33 cellular contexts compared by ENCODE assay signal in genomic region chr19:11680689-11681302, GRCh38.
"Had no signal": no experiment of that assay in that cellular context is flagged by ENCODE, and none has a peak within 500 bp of the region (broad histone marks: within the 10 kb centered on the region; RNA-seq: fewer than 3 reads in every experiment).

No MANE protein-coding gene starts in this region.

- H3K27ac ChIP-seq: ascending aorta, cardiac muscle cell, VCaP had no signal

- H3K4me1 ChIP-seq: ascending aorta had no signal

- H3K27me3 ChIP-seq: ascending aorta, cardiac muscle cell had no signal

- H3K4me3 ChIP-seq: ascending aorta, cardiac muscle cell had no signal

- DNase-seq: activated B cell treated with CpG ODN at 0.5 μM for 24 hours; activated CD4-positive, alpha-beta memory T cell treated with anti-CD3 and anti-CD28 coated beads for 36 hours; activated CD4-positive, alpha-beta T cell treated with anti-CD3 and anti-CD28 coated beads for 4 hours; activated CD4-positive, alpha-beta T cell treated with anti-CD3 and anti-CD28 coated beads, Interleukin-2, amount 10 ng/mL, durations not matched to agents 24 days and 14 days; activated CD4-positive, alpha-beta T cell treated with anti-CD3 and anti-CD28 coated beads, Interleukin-2, amount 50 U/mL, for 1 hour; activated CD4-positive, alpha-beta T cell treated with anti-CD3 and anti-CD28 coated beads, Interleukin-2, amount 50 U/mL, for 4 hours; activated CD4-positive, CD25-positive, alpha-beta regulatory T cell treated with anti-CD3 and anti-CD28 coated beads, Interleukin-2, amount 50 U/mL, for 72 hours; activated CD8-positive, alpha-beta memory T cell treated with anti-CD3 and anti-CD28 coated beads, Interleukin-2, amount 50 U/mL, for 4 hours; activated CD8-positive, alpha-beta T cell treated with anti-CD3 and anti-CD28 coated beads for 36 hours; activated effector memory CD4-positive, alpha-beta T cell treated with anti-CD3 and anti-CD28 coated beads, Interleukin-2, amount 50 U/mL, for 16 hours; activated gamma-delta T cell treated with Interleukin-2 at 50 U/mL for 16 hours; activated naive CD4-positive, alpha-beta T cell; activated naive CD4-positive, alpha-beta T cell treated with anti-CD3 and anti-CD28 coated beads for 36 hours; activated naive CD4-positive, alpha-beta T cell treated with anti-CD3 and anti-CD28 coated beads, Interleukin-2, amount 50 U/mL, for 16 hours; activated naive CD8-positive, alpha-beta T cell treated with anti-CD3 and anti-CD28 coated beads for 36 hours; activated T-cell treated with anti-CD3 and anti-CD28 coated beads for 4 hours; activated T-cell treated with anti-CD3 and anti-CD28 coated beads, Interleukin-2, amount 50 U/mL, for 1 hour; activated T-cell treated with anti-CD3 and anti-CD28 coated beads, Interleukin-2, amount 50 U/mL, for 4 hours; activated T-cell treated with anti-CD3 and anti-CD28 coated beads, Interleukin-2, amount 50 U/mL, for 72 hours; amygdala; anterior cingulate cortex; caudate nucleus; cerebellar nuclear complex; T-helper 1 cell; T-helper 2 cell; T-helper 9 cell had no signal

- FAIRE-seq: bronchial epithelial cell, TTC549 had no signal

- ATAC-seq: activated CD8-positive, alpha-beta T cell treated with anti-CD3 and anti-CD28 coated beads for 36 hours; activated naive CD4-positive, alpha-beta T cell treated with anti-CD3 and anti-CD28 coated beads, Interleukin-2, amount 50 U/mL, for 72 hours; activated T-cell treated with anti-CD3 and anti-CD28 coated beads, Interleukin-2, amount 50 U/mL, for 4 hours; activated T-cell treated with anti-CD3 and anti-CD28 coated beads, Interleukin-2, amount 50 U/mL, for 72 hours; activated T-helper 17 cell treated with anti-CD3 and anti-CD28 coated beads, Interleukin-2, amount 50 U/mL, for 72 hours had no signal

- H3K36me3 ChIP-seq: cardiac muscle cell had no signal
